Comparison of ENCODE assay signal across 8 cellular contexts in the genomic region with DNA sequence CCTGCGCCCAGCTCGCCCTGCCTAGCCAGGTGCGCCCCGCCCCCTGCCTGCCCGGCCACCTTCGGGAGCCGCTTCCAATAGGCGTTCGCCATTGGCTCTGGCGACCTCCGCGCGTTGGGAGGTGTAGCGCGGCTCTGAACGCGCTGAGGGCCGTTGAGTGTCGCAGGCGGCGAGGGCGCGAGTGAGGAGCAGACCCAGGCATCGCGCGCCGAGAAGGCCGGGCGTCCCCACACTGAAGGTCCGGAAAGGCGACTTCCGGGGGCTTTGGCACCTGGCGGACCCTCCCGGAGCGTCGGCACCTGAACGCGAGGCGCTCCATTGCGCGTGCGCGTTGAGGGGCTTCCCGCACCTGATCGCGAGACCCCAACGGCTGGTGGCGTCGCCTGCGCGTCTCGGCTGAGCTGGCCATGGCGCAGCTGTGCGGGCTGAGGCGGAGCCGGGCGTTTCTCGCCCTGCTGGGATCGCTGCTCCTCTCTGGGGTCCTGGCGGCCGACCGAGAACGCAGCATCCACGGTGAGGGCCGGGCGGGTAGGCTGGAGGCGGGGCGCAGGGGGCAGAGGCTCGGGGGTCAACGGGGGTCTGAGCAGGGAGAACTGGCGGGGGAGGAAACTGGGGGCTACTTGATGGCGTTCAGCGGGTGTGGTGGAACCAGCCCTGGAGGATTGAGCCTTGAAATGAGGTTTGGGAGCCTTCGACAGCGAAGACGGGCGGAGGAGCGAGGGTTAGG. TPM values are rescaled to one million over a fixed set of nuclear protein-coding genes. Genes with fewer than 3 reads are reported as not detected.
DNase-seq lines count a peak whose midpoint lies in the region; ATAC-seq and TF ChIP-seq lines count a peak whose summit lies in the region.

A gene with protein sequence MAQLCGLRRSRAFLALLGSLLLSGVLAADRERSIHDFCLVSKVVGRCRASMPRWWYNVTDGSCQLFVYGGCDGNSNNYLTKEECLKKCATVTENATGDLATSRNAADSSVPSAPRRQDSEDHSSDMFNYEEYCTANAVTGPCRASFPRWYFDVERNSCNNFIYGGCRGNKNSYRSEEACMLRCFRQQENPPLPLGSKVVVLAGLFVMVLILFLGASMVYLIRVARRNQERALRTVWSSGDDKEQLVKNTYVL (plus strand): TSS at position 88 of the 727 bp plus-strand sequence. CDS start 320 bp downstream, at position 408.

- no peaks in the 10 kb centered on the region for H3K36me3 ChIP-seq in right atrium auricular region

- H3K4me3 Mint-ChIP-seq in activated naive CD8-positive, alpha-beta T cell treated with anti-CD3 and anti-CD28 coated beads, Interleukin-2, amount 50 U/mL, for 24 hours = peak within 1 kb of the TSS; percentile 82

- peak within 1 kb of the TSS; percentile 52 to 61 for H3K4me3 ChIP-seq in right atrium auricular region

- H3K9me3 Mint-ChIP-seq in activated naive CD8-positive, alpha-beta T cell treated with anti-CD3 and anti-CD28 coated beads, Interleukin-2, amount 50 U/mL, for 24 hours = no peaks in the 10 kb centered on the region

- no peaks in the 10 kb centered on the region for H3K9me3 ChIP-seq in right atrium auricular region

- peak; percentile 26 for ATAC-seq in activated naive CD8-positive, alpha-beta T cell treated with anti-CD3 and anti-CD28 coated beads, Interleukin-2, amount 50 U/mL, for 24 hours
- peak; percentile 34 for ATAC-seq in sciatic nerve

- peak; percentile 46 for TF ChIP-seq POLR2A in GM19193 (IDR thresholded peaks at IDR 0.05; ENCODE audit: extremely low read depth, insufficient read depth, insufficient read length)

- no peaks in the 10 kb centered on the region for H3K27me3 ChIP-seq in right atrium auricular region

- intact Hi-C loops in sciatic nerve (cut with DNase I) = no loop called here

- H3K4me1 ChIP-seq in right atrium auricular region = peaks cover 0 to 18% of the 10 kb centered on the region in 2 donors

- DNase-seq in 8988T = peak; percentile 95
- DNase-seq in NCI-H526 (lab: John Stamatoyannopoulos, UW) = peak; percentile 96 to 99
- peak; percentile 55 for DNase-seq in activated naive CD8-positive, alpha-beta T cell treated with anti-CD3 and anti-CD28 coated beads, Interleukin-2, amount 50 U/mL, for 24 hours
- no peak for DNase-seq in right atrium auricular region (ENCODE audit: low spot score)
- DNase-seq in sciatic nerve (ENCODE audit: low spot score) = no peak
- no peak for DNase-seq in RPMI8226
- no peak for DNase-seq in NCI-H1694 (lab: John Stamatoyannopoulos, UW)

- H3K4me1 Mint-ChIP-seq in activated naive CD8-positive, alpha-beta T cell treated with anti-CD3 and anti-CD28 coated beads, Interleukin-2, amount 50 U/mL, for 24 hours = peaks cover 27% of the 10 kb centered on the region

- peaks cover 2% of the 10 kb centered on the region for H3K27me3 Mint-ChIP-seq in activated naive CD8-positive, alpha-beta T cell treated with anti-CD3 and anti-CD28 coated beads, Interleukin-2, amount 50 U/mL, for 24 hours

- H3K27ac Mint-ChIP-seq in activated naive CD8-positive, alpha-beta T cell treated with anti-CD3 and anti-CD28 coated beads, Interleukin-2, amount 50 U/mL, for 24 hours = peak within 1 kb of the TSS; percentile 88

- H3K36me3 Mint-ChIP-seq in activated naive CD8-positive, alpha-beta T cell treated with anti-CD3 and anti-CD28 coated beads, Interleukin-2, amount 50 U/mL, for 24 hours (ENCODE audit: low read depth) = no peaks in the 10 kb centered on the region

- peak within 1 kb of the TSS; percentile 48 to 78 for H3K27ac ChIP-seq in right atrium auricular region

- no peak for TF ChIP-seq CTCF in right atrium auricular region (IDR thresholded peaks at IDR 0.05)

RNA-seq across cellular contexts. Expression of the gene that starts here (rescaled TPM):
- total RNA-seq in right atrium auricular region = 10 to 100 TPM; 11.1 to 52.7 TPM
- total RNA-seq in sciatic nerve = 27.7 TPM

Comparison
In these comparisons a context has a peak if more than half of its experiments do, and no peak if none do; other contexts are left out.
1. DNase-seq: peak in 8988T (single experiment), NCI-H526 (2 of 2) and activated naive CD8-positive, alpha-beta T cell treated with anti-CD3 and anti-CD28 coated beads, Interleukin-2, amount 50 U/mL, for 24 hours (single experiment); none in right atrium auricular region (single experiment), sciatic nerve (single experiment), RPMI8226 (single experiment) and NCI-H1694 (single experiment).